14 cellular contexts compared by ENCODE assay signal in the genomic region with DNA sequence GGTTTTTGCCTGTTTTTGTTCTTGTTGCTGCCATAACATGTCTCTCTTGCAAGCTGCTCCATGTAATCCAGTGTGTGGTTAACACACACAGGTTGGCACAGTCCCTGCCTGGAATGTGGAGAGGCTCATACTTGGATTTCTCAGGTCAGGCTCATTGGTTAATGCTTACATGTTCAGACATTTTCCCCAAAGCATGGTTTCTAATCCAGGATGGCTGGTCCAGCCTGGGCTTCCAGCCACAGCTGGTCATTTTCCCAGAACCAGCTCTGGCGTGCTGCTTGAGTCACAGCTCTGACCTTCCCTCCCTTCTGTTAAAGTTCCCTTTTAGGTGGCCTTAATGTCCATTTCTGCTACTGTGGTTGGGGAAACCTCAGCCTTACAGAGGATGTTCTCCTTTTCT.
DNase-seq lines count a peak whose midpoint lies in the region; ATAC-seq, FAIRE-seq and TF ChIP-seq lines count a peak whose summit lies in the region.
"Had no signal": no experiment of that assay in that cellular context is flagged by ENCODE, and none has a peak within 500 bp of the region (broad histone marks: within the 10 kb centered on the region; RNA-seq: fewer than 3 reads in every experiment).

No MANE protein-coding gene starts in this region.

- H3K27ac Mint-ChIP-seq in MCF 10A (ENCODE audit: low read depth, unreplicated experiment): no peak overlapping the region

- no peak for ATAC-seq in HG02981 (IDR thresholded peaks at IDR 0.05; ENCODE audit: unreplicated experiment)
- ATAC-seq: HepG2, mucosa of descending colon had no signal

- FAIRE-seq in kidney (lab: Jason Lieb, UNC): no peak
- FAIRE-seq: HepG2, urothelium cell line had no signal

- CTCF ChIA-PET in RWPE1 (lab: Yijun Ruan, JAX): interaction anchor here (0.7 kb wide), 1 partner anchor 89 kb away, joined by 5 read pairs; no protein-coding TSS in a partner anchor
- CTCF ChIA-PET in MCF 10A (lab: Yijun Ruan, JAX): interaction anchor here (0.8 to 1.0 kb wide), 2 partner anchors 12 to 23 kb away, joined by 3 to 5 read pairs; no protein-coding TSS in a partner anchor

- DNase-seq in RWPE1 (ENCODE audit: low spot score): peak; percentile 17
- DNase-seq in MCF 10A (ENCODE audit: unreplicated experiment): peak; percentile 53
- DNase-seq in kidney: peak; percentile 69
- DNase-seq in superior temporal gyrus (ENCODE audit: extremely low spot score): peak; percentile 32
- no peak for DNase-seq in NCI-H226
- DNase-seq in stimulated activated CD4-positive, alpha-beta T cell treated with anti-CD3 and anti-CD28 coated beads, Interleukin-2, amount 100 ng/mL, for 24 hours: no peak
- DNase-seq: dermis blood vessel endothelial cell; stimulated activated CD4-positive, alpha-beta T cell treated with anti-CD3 and anti-CD28 coated beads, Interleukin-1b, Interleukin-23, amount 100 ng/mL, for 48 hours; T-helper 1 cell had no signal

- no peaks in the 10 kb centered on the region for H3K4me1 ChIP-seq in kidney (ENCODE audit: control insufficient read depth in 1 of 2, insufficient read depth in 1 of 2, low read depth in 1 of 2, low read length in 2 of 2)

- peak overlapping the region; percentile 72 for H3K27ac ChIP-seq in RWPE1
- H3K27ac ChIP-seq in kidney (ENCODE audit: low read depth in 2 of 2, low read length in 2 of 2): no peak overlapping the region

- no peak overlapping the region for H3K4me3 Mint-ChIP-seq in MCF 10A (ENCODE audit: unreplicated experiment)

- POLR2A ChIA-PET in RWPE1 (lab: Yijun Ruan, JAX; ENCODE audit: low non-redundant PET): no interaction called here
- POLR2A ChIA-PET in MCF 10A (lab: Yijun Ruan, JAX): interaction anchor here (0.9 to 1.3 kb wide), 2 partner anchors 13 to 38 kb away, joined by 3 to 4 read pairs; no protein-coding TSS in a partner anchor

- H3K4me1 Mint-ChIP-seq in MCF 10A (ENCODE audit: insufficient read depth, unreplicated experiment): no peaks in the 10 kb centered on the region

- H3K9me3 ChIP-seq in kidney (ENCODE audit: control insufficient read depth in 1 of 2, low read length in 2 of 2): peaks cover 0 to 6% of the 10 kb centered on the region in 2 donors

- H3K27me3 Mint-ChIP-seq in MCF 10A (ENCODE audit: insufficient read depth, unreplicated experiment): no peaks in the 10 kb centered on the region

- intact Hi-C loops in MCF 10A (cut with micrococcal nuclease): no loop called here
- intact Hi-C loops in kidney (cut with DNase I): no loop called here

- no peaks in the 10 kb centered on the region for H3K36me3 ChIP-seq in kidney (ENCODE audit: control insufficient read depth in 1 of 2, insufficient read depth in 2 of 2, low read length in 2 of 2)

- H3K9ac ChIP-seq in kidney (ENCODE audit: low read length in 2 of 2): no peak overlapping the region

- H3K36me3 Mint-ChIP-seq in MCF 10A (ENCODE audit: insufficient read depth, unreplicated experiment): no peaks in the 10 kb centered on the region
- H3K36me3 Mint-ChIP-seq: CD14-positive monocyte had no signal

- BruUV-seq in MCF 10A (replicated peaks; lab: Mats Ljungman, UMichigan): no TSS peak

- no peak for TF ChIP-seq CTCF in RWPE1 (conservative IDR thresholded peaks at IDR 0.05; ENCODE audit: low read depth)
- TF ChIP-seq CTCF in MCF 10A (IDR thresholded peaks at IDR 0.05; ENCODE audit: unreplicated experiment): no peak
- no peak for TF ChIP-seq CTCF in kidney (IDR thresholded peaks at IDR 0.05; ENCODE audit: borderline replicate concordance, extremely low read depth, insufficient read depth)

- H3K9me3 Mint-ChIP-seq in MCF 10A (ENCODE audit: unreplicated experiment): no peaks in the 10 kb centered on the region

- H3K4me3 ChIP-seq in kidney (ENCODE audit: low read length in 2 of 2): no peak overlapping the region
- H3K4me3 ChIP-seq: mucosa of descending colon had no signal

Comparison
In these comparisons a context has a peak if more than half of its experiments do, and no peak if none do; other contexts are left out.
1. DNase-seq: peak in RWPE1 (single experiment), MCF 10A (single experiment), kidney (single experiment) and superior temporal gyrus (single experiment); none in NCI-H226 (single experiment) and stimulated activated CD4-positive, alpha-beta T cell treated with anti-CD3 and anti-CD28 coated beads, Interleukin-2, amount 100 ng/mL, for 24 hours (0 of 2).